Comparison of ENCODE assay signal across 10 cellular contexts in genomic region chr2:27307545-27308358, GRCh38. TPM values are rescaled to one million over a fixed set of nuclear protein-coding genes. Genes with fewer than 3 reads are reported as not detected.
DNase-seq lines count a peak whose midpoint lies in the region; ATAC-seq, FAIRE-seq and TF ChIP-seq lines count a peak whose summit lies in the region.
"Had no signal": no experiment of that assay in that cellular context is flagged by ENCODE, and none has a peak within 500 bp of the region (broad histone marks: within the 10 kb centered on the region; RNA-seq: fewer than 3 reads in every experiment).

No MANE protein-coding gene starts in this region.

- H3K27ac ChIP-seq in endothelial cell of umbilical vein (ENCODE audit: insufficient read depth, low read depth, low read length) = no peak overlapping the region
- H3K27ac ChIP-seq: thoracic aorta had no signal

- no peaks in the 10 kb centered on the region for H3K79me2 ChIP-seq in endothelial cell of umbilical vein (ENCODE audit: control insufficient read depth, insufficient read depth, low read length)

- H3K27me3 ChIP-seq in endothelial cell of umbilical vein (ENCODE audit: control insufficient read depth in 2 of 2, insufficient read depth in 2 of 2, low read length in 2 of 2) = peaks cover 25 to 41% of the 10 kb centered on the region in 2 experiments

- FAIRE-seq in endothelial cell of umbilical vein (lab: Jason Lieb, UNC) = no peak

- POLR2A ChIA-PET in endothelial cell of umbilical vein (lab: Charles Lee) = interaction anchor here (0.6 kb wide), 1 partner anchor 131 kb away, joined by 3 read pairs; no protein-coding TSS in a partner anchor

- peaks cover 8% of the 10 kb centered on the region for H3K4me1 ChIP-seq in endothelial cell of umbilical vein (ENCODE audit: control insufficient read depth, extremely low read depth, insufficient read depth, low read length)

- TF ChIP-seq POLR2A in endothelial cell of umbilical vein (IDR thresholded peaks at IDR 0.05; ENCODE audit: low read depth, low read length) = no peak

- H3K9ac ChIP-seq in endothelial cell of umbilical vein (replicated peaks; ENCODE audit: extremely low read depth, insufficient read depth, low read length) = no peak overlapping the region

- H3K9me1 ChIP-seq in endothelial cell of umbilical vein (replicated peaks; ENCODE audit: control insufficient read depth, extremely low read depth, insufficient read depth, low read length) = no peaks in the 10 kb centered on the region

- no peak overlapping the region for H3K4me2 ChIP-seq in endothelial cell of umbilical vein (ENCODE audit: insufficient read depth, low read length)

- CTCF ChIA-PET in endothelial cell of umbilical vein (lab: Charles Lee) = no interaction called here

- no peaks in the 10 kb centered on the region for H4K20me1 ChIP-seq in endothelial cell of umbilical vein (replicated peaks; ENCODE audit: control insufficient read depth, extremely low read depth, insufficient read depth, low read length)

- intact Hi-C loops in endothelial cell of umbilical vein (cut with micrococcal nuclease) = no loop called here

- peak; percentile 46 for DNase-seq in NCI-H2227 (lab: John Stamatoyannopoulos, UW; ENCODE audit: unreplicated experiment)
- no peak for DNase-seq in endothelial cell of umbilical vein (ENCODE audit: low read depth, low spot score)
- no peak for DNase-seq in omental fat pad (ENCODE audit: low spot score)
- DNase-seq in T1000 (lab: John Stamatoyannopoulos, UW) = no peak
- DNase-seq in NCI-H345 treated with DMSO at 0.1 percent for 48 hours (lab: John Stamatoyannopoulos, UW; ENCODE audit: unreplicated experiment) = no peak
- DNase-seq in hypothalamus (lab: John Stamatoyannopoulos, UW) = no peak
- DNase-seq: naive B cell had no signal

- no peak overlapping the region for H3K4me3 ChIP-seq in endothelial cell of umbilical vein (replicated peaks in 1 of 3; ENCODE audit: insufficient read depth in 1 of 3, low read depth in 1 of 3, low read length in 3 of 3)
- H3K4me3 ChIP-seq: thoracic aorta had no signal

- BruUV-seq in endothelial cell of umbilical vein (replicated peaks; lab: Mats Ljungman, UMichigan) = no TSS peak

- H2AFZ ChIP-seq in endothelial cell of umbilical vein (ENCODE audit: low read depth, low read length) = no peak overlapping the region

- TF ChIP-seq CTCF in endothelial cell of umbilical vein (IDR thresholded peaks at IDR 0.05; ENCODE audit: extremely low read depth in 1 of 2, insufficient read depth in 1 of 2, low read depth in 1 of 2, low read length in 2 of 2) (no peak), omental fat pad (IDR thresholded peaks at IDR 0.05) (no peak)

- no peaks in the 10 kb centered on the region for H3K36me3 ChIP-seq in endothelial cell of umbilical vein (ENCODE audit: control insufficient read depth in 2 of 2, extremely low read depth in 1 of 2, insufficient read depth in 2 of 2, low read length in 2 of 2)

- H3K9me3 ChIP-seq in endothelial cell of umbilical vein (replicated peaks; ENCODE audit: control insufficient read depth, insufficient read depth, low read length) = no peaks in the 10 kb centered on the region
- H3K9me3 ChIP-seq: thoracic aorta had no signal

- peak; percentile 8 for ATAC-seq in omental fat pad (ENCODE audit: low FRiP score)

- dilution Hi-C loops in endothelial cell of umbilical vein (cut with MboI; ENCODE audit: extremely low pct_ligation_motif_present, low sequenced_read_pairs) = no loop called here

TF ChIP-seq in endothelial cell of umbilical vein, 7 proteins besides CTCF, POLR2A, EP300 and RAD21:
- TF ChIP-seq EZH2 (IDR thresholded peaks at IDR 0.05; ENCODE audit: borderline replicate concordance, low read depth, low read length, severe bottlenecking) = peak; percentile 96
- no peak for TF ChIP-seq MAX (IDR thresholded peaks at IDR 0.05; ENCODE audit: insufficient read depth, insufficient read length)
TF ChIP-seq in endothelial cell of umbilical vein: peak in this region for 1.

RNA-seq across cellular contexts. Expression of gene UCN, which starts 0.5 kb away (rescaled TPM):
- total RNA-seq in endothelial cell of umbilical vein (0.75 TPM in 1 of 2 replicates, not detected in the other), omental fat pad (1 to 10 TPM; 1.4 to 4.9 (median 2.3) TPM)
- polyA plus RNA-seq in endothelial cell of umbilical vein = 1.2 and 1.6 TPM in 2 replicates
- 0.24 TPM in 1 of 2 replicates, not detected in the other for polyA plus RNA-seq in endothelial cell of umbilical vein (2011; cell fraction: cytosol; rRNA removed)
- polyA plus RNA-seq in endothelial cell of umbilical vein (2011; cell fraction: nucleus; rRNA removed) = 1.6 and 1.8 TPM in 2 replicates
- 0.38 TPM in 1 of 2 replicates, not detected in the other for polyA plus RNA-seq in endothelial cell of umbilical vein (2012)
- not detected in 2 replicates for polyA minus RNA-seq in endothelial cell of umbilical vein
- 1.3 TPM for polyA minus RNA-seq in endothelial cell of umbilical vein (2011; cell fraction: cytosol; rRNA and poly(A)+ RNA removed)
- not detected in 2 replicates for polyA minus RNA-seq in endothelial cell of umbilical vein (2011; cell fraction: nucleus; rRNA and poly(A)+ RNA removed)

RNA-seq across cellular contexts. Expression of gene MPV17, which starts 15.1 kb away (rescaled TPM):
- total RNA-seq in endothelial cell of umbilical vein (66.5 and 74.7 TPM in 2 replicates), omental fat pad (10 to 100 TPM; 63.0 to 97.8 (median 77.2) TPM)
- polyA plus RNA-seq in endothelial cell of umbilical vein = 260 and 267 TPM in 2 replicates
- 157 and 195 TPM in 2 replicates for polyA plus RNA-seq in endothelial cell of umbilical vein (2011; cell fraction: cytosol; rRNA removed)
- 213 and 245 TPM in 2 replicates for polyA plus RNA-seq in endothelial cell of umbilical vein (2011; cell fraction: nucleus; rRNA removed)
- polyA plus RNA-seq in endothelial cell of umbilical vein (2012) = 125 and 130 TPM in 2 replicates
- polyA minus RNA-seq in endothelial cell of umbilical vein = 180 and 184 TPM in 2 replicates
- 52.8 TPM for polyA minus RNA-seq in endothelial cell of umbilical vein (2011; cell fraction: cytosol; rRNA and poly(A)+ RNA removed)
- polyA minus RNA-seq in endothelial cell of umbilical vein (2011; cell fraction: nucleus; rRNA and poly(A)+ RNA removed) = 63.6 and 81.6 TPM in 2 replicates

RNA-seq across cellular contexts. Expression of gene TRIM54, which starts 25.5 kb away (rescaled TPM):
- total RNA-seq in endothelial cell of umbilical vein (0.42 and 0.51 TPM in 2 replicates), omental fat pad (1 to 10 TPM in 1 of 4 donors, not detected in 3; 2.5 TPM)
- 1.6 and 1.7 TPM in 2 replicates for polyA plus RNA-seq in endothelial cell of umbilical vein
- polyA plus RNA-seq in endothelial cell of umbilical vein (2011; cell fraction: cytosol; rRNA removed) = 0.14 and 0.32 TPM in 2 replicates
- 9.9 and 21.1 TPM in 2 replicates for polyA plus RNA-seq in endothelial cell of umbilical vein (2011; cell fraction: nucleus; rRNA removed)
- polyA plus RNA-seq in endothelial cell of umbilical vein (2012) = 0.37 and 0.46 TPM in 2 replicates
- polyA minus RNA-seq in endothelial cell of umbilical vein = 0.17 and 1.0 TPM in 2 replicates
- 0.82 TPM for polyA minus RNA-seq in endothelial cell of umbilical vein (2011; cell fraction: cytosol; rRNA and poly(A)+ RNA removed)
- 1.2 and 1.5 TPM in 2 replicates for polyA minus RNA-seq in endothelial cell of umbilical vein (2011; cell fraction: nucleus; rRNA and poly(A)+ RNA removed)
- total RNA-seq: chondrocyte had no signal

RNA-seq across cellular contexts. Expression of gene DNAJC5G, which starts 32.5 kb away (rescaled TPM):
- total RNA-seq in endothelial cell of umbilical vein (0.16 and 0.77 TPM in 2 replicates), omental fat pad (under 1 TPM in 1 of 4 donors, not detected in 3; 0.79 TPM)
- polyA plus RNA-seq in endothelial cell of umbilical vein = 1.4 and 1.7 TPM in 2 replicates
- 0.34 and 0.35 TPM in 2 replicates for polyA plus RNA-seq in endothelial cell of umbilical vein (2011; cell fraction: cytosol; rRNA removed)
- polyA plus RNA-seq in endothelial cell of umbilical vein (2011; cell fraction: nucleus; rRNA removed) = 10.9 and 24.1 TPM in 2 replicates
- 0.29 TPM in 1 of 2 replicates, not detected in the other for polyA plus RNA-seq in endothelial cell of umbilical vein (2012)
- 2.1 and 3.9 TPM in 2 replicates for polyA minus RNA-seq in endothelial cell of umbilical vein
- not detected for polyA minus RNA-seq in endothelial cell of umbilical vein (2011; cell fraction: cytosol; rRNA and poly(A)+ RNA removed)
- 3.7 and 3.9 TPM in 2 replicates for polyA minus RNA-seq in endothelial cell of umbilical vein (2011; cell fraction: nucleus; rRNA and poly(A)+ RNA removed)
- total RNA-seq: chondrocyte, M059J had no signal

RNA-seq across cellular contexts. Expression of gene SLC30A3, which starts 44.9 kb away (rescaled TPM):
- total RNA-seq in endothelial cell of umbilical vein = 9.2 and 16.7 TPM in 2 replicates
- polyA plus RNA-seq in endothelial cell of umbilical vein = 63.9 and 79.9 TPM in 2 replicates
- 25.9 and 38.7 TPM in 2 replicates for polyA plus RNA-seq in endothelial cell of umbilical vein (2011; cell fraction: cytosol; rRNA removed)
- polyA plus RNA-seq in endothelial cell of umbilical vein (2011; cell fraction: nucleus; rRNA removed) = 42.8 and 66.8 TPM in 2 replicates
- polyA plus RNA-seq in endothelial cell of umbilical vein (2012) = 3.9 and 11.9 TPM in 2 replicates
- polyA minus RNA-seq in endothelial cell of umbilical vein = 26.6 and 36.4 TPM in 2 replicates
- polyA minus RNA-seq in endothelial cell of umbilical vein (2011; cell fraction: cytosol; rRNA and poly(A)+ RNA removed) = 1.6 TPM
- polyA minus RNA-seq in endothelial cell of umbilical vein (2011; cell fraction: nucleus; rRNA and poly(A)+ RNA removed) = 12.2 and 20.5 TPM in 2 replicates
- total RNA-seq in omental fat pad = not detected
- total RNA-seq: M059J had no signal
